In the genomic region with DNA sequence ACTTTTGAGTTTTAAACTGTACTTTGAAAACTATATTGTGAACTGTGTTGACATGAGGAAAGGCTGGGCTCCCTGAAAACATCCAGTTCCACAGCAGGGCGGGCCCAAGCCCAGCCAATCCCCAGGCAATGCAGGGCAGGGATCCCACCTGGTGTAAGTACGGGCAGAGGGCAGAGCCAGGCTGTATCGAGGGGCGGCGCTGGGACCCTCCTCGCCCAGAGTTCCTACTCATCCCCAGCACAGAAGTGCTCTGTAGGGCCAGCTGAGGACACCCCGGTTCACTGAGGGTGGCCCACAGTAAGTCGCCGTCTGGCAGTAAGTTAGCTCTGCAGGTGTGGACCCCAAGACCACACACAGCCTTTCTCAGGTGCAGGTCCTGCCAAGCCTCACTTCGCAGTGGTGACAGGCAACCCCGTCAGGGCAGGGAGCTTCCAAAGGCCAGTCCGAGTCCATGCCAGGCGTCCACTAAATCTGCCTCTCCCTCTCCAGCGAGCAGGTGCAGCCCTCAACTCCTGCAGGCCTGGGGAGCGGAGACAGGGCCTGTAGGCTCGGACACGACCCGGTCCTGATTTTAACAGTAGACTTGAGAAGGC, we compare ENCODE assay signal across 8 cellular contexts. TPM values are rescaled to one million over a fixed set of nuclear protein-coding genes. Genes with fewer than 3 reads are reported as not detected.
DNase-seq lines count a peak whose midpoint lies in the region; ATAC-seq, FAIRE-seq and TF ChIP-seq lines count a peak whose summit lies in the region.

No MANE protein-coding gene starts in this region.

- no peaks in the 10 kb centered on the region for H3K9me1 ChIP-seq in keratinocyte (ENCODE audit: control insufficient read depth, extremely low read depth, insufficient read depth, low read length)

- H3K36me3 Mint-ChIP-seq in activated naive CD4-positive, alpha-beta T cell treated with anti-CD3 and anti-CD28 coated beads for 36 hours (ENCODE audit: low read depth) = peaks cover 3% of the 10 kb centered on the region
- H3K36me3 Mint-ChIP-seq in activated T-cell treated with anti-CD3 and anti-CD28 coated beads, Interleukin-2, amount 50 U/mL, for 4 hours (ENCODE audit: insufficient read depth) = no peaks in the 10 kb centered on the region

- H3K27me3 ChIP-seq in keratinocyte (ENCODE audit: control insufficient read depth, extremely low read depth, insufficient read depth, low read length) = no peaks in the 10 kb centered on the region
- H3K27me3 ChIP-seq in thoracic aorta (replicated peaks; ENCODE audit: insufficient read depth) = no peaks in the 10 kb centered on the region

- intact Hi-C loops in activated naive CD4-positive, alpha-beta T cell treated with anti-CD3 and anti-CD28 coated beads for 36 hours (cut with micrococcal nuclease) = no loop called here

- H3K4me3 ChIP-seq in keratinocyte (ENCODE audit: control insufficient read depth in 2 of 3, extremely low read depth in 1 of 3, insufficient read depth in 2 of 3, low read depth in 1 of 3, low read length in 3 of 3) (peak overlapping the region; percentile 47 to 90 (median 79)), thoracic aorta (peak overlapping the region; percentile 88)

- CTCF ChIA-PET in activated naive CD4-positive, alpha-beta T cell treated with anti-CD3 and anti-CD28 coated beads for 36 hours (lab: Charles Lee) = no interaction called here

- H3K4me1 Mint-ChIP-seq in activated naive CD4-positive, alpha-beta T cell treated with anti-CD3 and anti-CD28 coated beads for 36 hours (ENCODE audit: low read depth) = peaks cover 2% of the 10 kb centered on the region
- peaks cover 6% of the 10 kb centered on the region for H3K4me1 Mint-ChIP-seq in activated T-cell treated with anti-CD3 and anti-CD28 coated beads, Interleukin-2, amount 50 U/mL, for 4 hours (ENCODE audit: low read depth)

- H3K4me2 ChIP-seq in keratinocyte (ENCODE audit: control insufficient read depth, extremely low read depth, insufficient read depth, low read depth, low read length) = peak overlapping the region; percentile 76

- H3K27me3 Mint-ChIP-seq in activated naive CD4-positive, alpha-beta T cell treated with anti-CD3 and anti-CD28 coated beads for 36 hours (ENCODE audit: low read depth) = no peaks in the 10 kb centered on the region
- no peaks in the 10 kb centered on the region for H3K27me3 Mint-ChIP-seq in activated T-cell treated with anti-CD3 and anti-CD28 coated beads, Interleukin-2, amount 50 U/mL, for 4 hours (ENCODE audit: low read depth)

- peaks cover 14% of the 10 kb centered on the region for H3K79me2 ChIP-seq in keratinocyte (ENCODE audit: control insufficient read depth, insufficient read depth, low read length)

- peak overlapping the region; percentile 81 for H3K9ac ChIP-seq in keratinocyte (ENCODE audit: control insufficient read depth, extremely low read depth, insufficient read depth, low read length)

- no peak for TF ChIP-seq CTCF in keratinocyte (optimal IDR thresholded peaks at IDR 0.05 in 1 of 3, IDR thresholded peaks at IDR 0.05 in 1 of 3, conservative IDR thresholded peaks at IDR 0.05 in 1 of 3; ENCODE audit: extremely low read depth in 1 of 3, insufficient read depth in 2 of 3, low read length in 3 of 3)
- no peak for TF ChIP-seq CTCF in thoracic aorta (IDR thresholded peaks at IDR 0.05)

- H3K4me1 ChIP-seq in keratinocyte (ENCODE audit: control insufficient read depth, extremely low read depth, insufficient read depth, low read length) (peaks cover 13% of the 10 kb centered on the region), thoracic aorta (ENCODE audit: control insufficient read depth in 1 of 2, low read depth in 2 of 2) (peaks cover 3 to 16% of the 10 kb centered on the region in 2 donors)

- FAIRE-seq in keratinocyte (lab: Jason Lieb, UNC) = no peak

- H3K9me3 Mint-ChIP-seq in activated naive CD4-positive, alpha-beta T cell treated with anti-CD3 and anti-CD28 coated beads for 36 hours = no peaks in the 10 kb centered on the region
- no peaks in the 10 kb centered on the region for H3K9me3 Mint-ChIP-seq in activated T-cell treated with anti-CD3 and anti-CD28 coated beads, Interleukin-2, amount 50 U/mL, for 4 hours

- no peak overlapping the region for H2AFZ ChIP-seq in keratinocyte (ENCODE audit: control insufficient read depth, low read length)

- no peaks in the 10 kb centered on the region for H4K20me1 ChIP-seq in keratinocyte (ENCODE audit: control insufficient read depth, extremely low read depth, insufficient read depth, low read length)

- peaks cover 4 to 14% of the 10 kb centered on the region in 2 experiments for H3K36me3 ChIP-seq in keratinocyte (ENCODE audit: control insufficient read depth in 2 of 2, extremely low read depth in 1 of 2, insufficient read depth in 2 of 2, low read length in 2 of 2)
- H3K36me3 ChIP-seq in thoracic aorta = no peaks in the 10 kb centered on the region

- H3K27ac Mint-ChIP-seq in activated naive CD4-positive, alpha-beta T cell treated with anti-CD3 and anti-CD28 coated beads for 36 hours = no peak overlapping the region

- DNase-seq in activated naive CD4-positive, alpha-beta T cell treated with anti-CD3 and anti-CD28 coated beads for 36 hours = no peak
- no peak for DNase-seq in activated naive CD4-positive, alpha-beta T cell treated with Interleukin-2 at 50 U/mL for 16 hours
- no peak for DNase-seq in activated T-cell treated with anti-CD3 and anti-CD28 coated beads, Interleukin-2, amount 50 U/mL, for 4 hours
- DNase-seq in keratinocyte (ENCODE audit: low read depth, low spot score) (no peak), thoracic aorta (ENCODE audit: low spot score) (no peak)
- no peak for DNase-seq in stimulated activated CD4-positive, alpha-beta T cell treated with anti-CD3 and anti-CD28 coated beads, Interleukin-4, amount 100 ng/mL, for 1 hour

- H3K27ac ChIP-seq in keratinocyte (ENCODE audit: control insufficient read depth, insufficient read depth, low read length) = no peak overlapping the region
- peak overlapping the region; percentile 75 to 76 for H3K27ac ChIP-seq in thoracic aorta

- peak overlapping the region; percentile 74 for H3K4me3 Mint-ChIP-seq in activated naive CD4-positive, alpha-beta T cell treated with anti-CD3 and anti-CD28 coated beads for 36 hours
- H3K4me3 Mint-ChIP-seq in activated T-cell treated with anti-CD3 and anti-CD28 coated beads, Interleukin-2, amount 50 U/mL, for 4 hours = peak overlapping the region; percentile 68

- ATAC-seq in activated T-cell treated with anti-CD3 and anti-CD28 coated beads, Interleukin-2, amount 50 U/mL, for 4 hours = no peak
- ATAC-seq in thoracic aorta (ENCODE audit: insufficient number of reproducible peaks, low FRiP score, low read depth) (no peak), esophagus mucosa (no peak), GM21381 (IDR thresholded peaks at IDR 0.05; ENCODE audit: unreplicated experiment) (no peak)

- dilution Hi-C loops in keratinocyte (cut with MboI; ENCODE audit: extremely low pct_ligation_motif_present, low sequenced_read_pairs) = no loop called here

- H3K9me3 ChIP-seq in keratinocyte (ENCODE audit: control insufficient read depth, low read depth, low read length) (no peaks in the 10 kb centered on the region), thoracic aorta (no peaks in the 10 kb centered on the region)

RNA-seq across cellular contexts. Expression of a gene that starts 6.4 kb away (rescaled TPM):
- total RNA-seq in activated naive CD4-positive, alpha-beta T cell treated with anti-CD3 and anti-CD28 coated beads for 36 hours = 1 to 10 TPM; 8.3 to 9.9 TPM
- total RNA-seq in activated T-cell treated with anti-CD3 and anti-CD28 coated beads, Interleukin-2, amount 50 U/mL, for 4 hours = 10 to 100 TPM; 15.1 to 17.4 (median 16.1) TPM
- polyA plus RNA-seq in keratinocyte = 23.1 to 63.6 TPM (median 24.3 TPM) in 3 replicates
- polyA plus RNA-seq in keratinocyte (2011; ENCODE audit: low read depth) = 11.0 TPM
- polyA plus RNA-seq in keratinocyte (2011; cell fraction: cytosol; rRNA removed) = 11.0 and 33.6 TPM in 2 replicates
- polyA plus RNA-seq in keratinocyte (2011; cell fraction: nucleus; rRNA removed) = 91.2 and 106 TPM in 2 replicates
- polyA plus RNA-seq in keratinocyte (2012; ENCODE audit: low replicate concordance) = 23.0 and 32.2 TPM in 2 replicates
- 10.4 to 19.1 TPM (median 15.0 TPM) in 3 replicates for polyA minus RNA-seq in keratinocyte
- polyA minus RNA-seq in keratinocyte (2011; cell fraction: cytosol; rRNA and poly(A)+ RNA removed) = 56.2 TPM
- 30.8 and 35.3 TPM in 2 replicates for polyA minus RNA-seq in keratinocyte (2011; cell fraction: nucleus; rRNA and poly(A)+ RNA removed)
- total RNA-seq in thoracic aorta = 10 to 100 TPM in 1 of 2 donors, 1 to 10 TPM in 1; 7.3 to 20.6 TPM
- total RNA-seq in esophagus mucosa = 19.6 TPM

RNA-seq across cellular contexts. Expression of a gene that starts 6.6 kb away (rescaled TPM):
- 1 to 10 TPM; 4.5 to 5.2 TPM for total RNA-seq in activated naive CD4-positive, alpha-beta T cell treated with anti-CD3 and anti-CD28 coated beads for 36 hours
- total RNA-seq in activated T-cell treated with anti-CD3 and anti-CD28 coated beads, Interleukin-2, amount 50 U/mL, for 4 hours = 1 to 10 TPM in 2 of 3 donors, under 1 TPM in 1; 0.71 to 1.3 (median 1.1) TPM
- polyA plus RNA-seq in keratinocyte = 0.94 to 1.5 TPM (median 1.2 TPM) in 3 replicates
- polyA plus RNA-seq in keratinocyte (2011; ENCODE audit: low read depth) = 1.7 TPM
- polyA plus RNA-seq in keratinocyte (2011; cell fraction: cytosol; rRNA removed) = 0.13 and 0.73 TPM in 2 replicates
- 4.6 and 7.2 TPM in 2 replicates for polyA plus RNA-seq in keratinocyte (2011; cell fraction: nucleus; rRNA removed)
- polyA plus RNA-seq in keratinocyte (2012; ENCODE audit: low replicate concordance) = 0.81 and 1.4 TPM in 2 replicates
- polyA minus RNA-seq in keratinocyte = 0.13 to 0.58 TPM (median 0.49 TPM) in 3 replicates
- polyA minus RNA-seq in keratinocyte (2011; cell fraction: cytosol; rRNA and poly(A)+ RNA removed) = 1.2 TPM
- 0.31 and 1.2 TPM in 2 replicates for polyA minus RNA-seq in keratinocyte (2011; cell fraction: nucleus; rRNA and poly(A)+ RNA removed)
- total RNA-seq in thoracic aorta (1 to 10 TPM; 1.1 to 2.7 TPM), esophagus mucosa (3.0 TPM)

RNA-seq across cellular contexts. Expression of a gene that starts 9.1 kb away (rescaled TPM):
- 10 to 100 TPM; 25.6 to 26.1 TPM for total RNA-seq in activated naive CD4-positive, alpha-beta T cell treated with anti-CD3 and anti-CD28 coated beads for 36 hours
- 10 to 100 TPM; 57.7 to 59.2 (median 57.7) TPM for total RNA-seq in activated T-cell treated with anti-CD3 and anti-CD28 coated beads, Interleukin-2, amount 50 U/mL, for 4 hours
- 10.7 to 15.2 TPM (median 13.7 TPM) in 3 replicates for polyA plus RNA-seq in keratinocyte
- polyA plus RNA-seq in keratinocyte (2011; ENCODE audit: low read depth) = 8.8 TPM
- 5.8 and 13.6 TPM in 2 replicates for polyA plus RNA-seq in keratinocyte (2011; cell fraction: cytosol; rRNA removed)
- polyA plus RNA-seq in keratinocyte (2011; cell fraction: nucleus; rRNA removed) = 27.9 and 36.6 TPM in 2 replicates
- polyA plus RNA-seq in keratinocyte (2012; ENCODE audit: low replicate concordance) = 10.3 and 23.2 TPM in 2 replicates
- 10.0 to 29.1 TPM (median 12.6 TPM) in 3 replicates for polyA minus RNA-seq in keratinocyte
- 18.0 TPM for polyA minus RNA-seq in keratinocyte (2011; cell fraction: cytosol; rRNA and poly(A)+ RNA removed)
- polyA minus RNA-seq in keratinocyte (2011; cell fraction: nucleus; rRNA and poly(A)+ RNA removed) = 32.3 and 38.0 TPM in 2 replicates
- total RNA-seq in thoracic aorta (10 to 100 TPM; 31.3 to 39.6 TPM), esophagus mucosa (17.6 TPM)

RNA-seq across cellular contexts. Expression of a gene that starts 29.8 kb away (rescaled TPM):
- total RNA-seq in activated naive CD4-positive, alpha-beta T cell treated with anti-CD3 and anti-CD28 coated beads for 36 hours = 1 to 10 TPM; 1.0 to 1.3 TPM
- 1 to 10 TPM; 1.4 to 2.7 (median 1.7) TPM for total RNA-seq in activated T-cell treated with anti-CD3 and anti-CD28 coated beads, Interleukin-2, amount 50 U/mL, for 4 hours
- 0.14 to 0.44 TPM (median 0.28 TPM) in 3 replicates for polyA plus RNA-seq in keratinocyte
- polyA plus RNA-seq in keratinocyte (2011; ENCODE audit: low read depth) = not detected
- 0.09 and 0.18 TPM in 2 replicates for polyA plus RNA-seq in keratinocyte (2011; cell fraction: cytosol; rRNA removed)
- polyA plus RNA-seq in keratinocyte (2011; cell fraction: nucleus; rRNA removed) = 0.53 and 1.1 TPM in 2 replicates
- 0.39 and 0.45 TPM in 2 replicates for polyA plus RNA-seq in keratinocyte (2012; ENCODE audit: low replicate concordance)
- 0.26 to 0.38 TPM (median 0.30 TPM) in 3 replicates for polyA minus RNA-seq in keratinocyte
- polyA minus RNA-seq in keratinocyte (2011; cell fraction: cytosol; rRNA and poly(A)+ RNA removed) = not detected
- polyA minus RNA-seq in keratinocyte (2011; cell fraction: nucleus; rRNA and poly(A)+ RNA removed) = 0.23 and 0.63 TPM in 2 replicates
- total RNA-seq in thoracic aorta (under 1 TPM in 1 of 2 donors, not detected in 1; 0.41 TPM), esophagus mucosa (1.3 TPM)

RNA-seq across cellular contexts. Expression of a gene that starts 31.8 kb away (rescaled TPM):
- total RNA-seq in activated naive CD4-positive, alpha-beta T cell treated with anti-CD3 and anti-CD28 coated beads for 36 hours = 10 to 100 TPM; 22.0 to 25.8 TPM
- total RNA-seq in activated T-cell treated with anti-CD3 and anti-CD28 coated beads, Interleukin-2, amount 50 U/mL, for 4 hours = 100 to 1,000 TPM in 1 of 3 donors, 10 to 100 TPM in 2; 92.2 to 108 (median 95.0) TPM
- 112 to 164 TPM (median 122 TPM) in 3 replicates for polyA plus RNA-seq in keratinocyte
- polyA plus RNA-seq in keratinocyte (2011; ENCODE audit: low read depth) = 109 TPM
- polyA plus RNA-seq in keratinocyte (2011; cell fraction: cytosol; rRNA removed) = 105 and 178 TPM in 2 replicates
- 175 and 179 TPM in 2 replicates for polyA plus RNA-seq in keratinocyte (2011; cell fraction: nucleus; rRNA removed)
- 115 and 238 TPM in 2 replicates for polyA plus RNA-seq in keratinocyte (2012; ENCODE audit: low replicate concordance)
- 143 to 287 TPM (median 170 TPM) in 3 replicates for polyA minus RNA-seq in keratinocyte
- 122 TPM for polyA minus RNA-seq in keratinocyte (2011; cell fraction: cytosol; rRNA and poly(A)+ RNA removed)
- polyA minus RNA-seq in keratinocyte (2011; cell fraction: nucleus; rRNA and poly(A)+ RNA removed) = 24.8 and 25.6 TPM in 2 replicates
- 10 to 100 TPM; 17.7 to 32.4 TPM for total RNA-seq in thoracic aorta
- 118 TPM for total RNA-seq in esophagus mucosa
